ENCODE assay signal across 9 cellular contexts in the genomic region with DNA sequence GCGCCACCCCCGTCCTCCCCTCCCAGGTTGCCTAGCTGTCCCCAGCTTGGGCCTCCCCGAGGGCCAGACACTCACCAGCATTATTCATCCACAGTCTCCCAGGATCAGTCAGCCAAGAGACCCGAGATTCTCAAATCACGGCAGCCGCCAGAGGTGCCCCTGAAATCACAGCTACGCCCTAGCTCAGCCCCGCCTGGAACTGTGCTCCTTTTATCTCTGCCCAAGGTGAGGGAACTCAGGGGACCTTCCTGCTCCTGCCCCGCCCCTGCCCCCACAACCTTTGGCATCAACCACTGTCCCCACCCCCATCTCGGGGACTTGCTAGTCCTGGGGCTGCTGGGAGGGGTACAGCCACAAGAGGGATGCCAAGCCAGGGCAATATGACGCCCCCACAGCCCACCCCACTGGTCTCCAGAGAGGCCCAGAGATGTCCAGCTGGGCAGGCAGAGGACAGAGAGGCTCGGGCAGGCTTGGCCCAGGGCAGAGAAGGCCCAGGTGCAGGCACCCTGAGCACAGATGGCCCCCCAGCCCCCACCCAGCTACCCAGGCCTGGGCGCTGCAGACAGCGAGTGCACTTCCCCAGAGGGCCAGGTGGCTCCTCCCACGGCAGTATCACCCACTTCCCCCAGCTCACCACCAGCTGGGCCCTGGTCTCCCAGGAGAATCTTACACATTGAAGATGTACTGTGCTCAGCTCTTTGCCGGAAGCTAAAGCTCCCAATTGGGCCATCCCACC. TPM values are rescaled to one million over a fixed set of nuclear protein-coding genes. Genes with fewer than 3 reads are reported as not detected.
DNase-seq lines count a peak whose midpoint lies in the region; ATAC-seq and TF ChIP-seq lines count a peak whose summit lies in the region.
"Had no signal": no experiment of that assay in that cellular context is flagged by ENCODE, and none has a peak within 500 bp of the region (broad histone marks: within the 10 kb centered on the region; RNA-seq: fewer than 3 reads in every experiment).

Gene FUT7 (minus strand): TSS at position 185 of the 736 bp plus-strand sequence. CDS start 97 bp downstream, at position 88.

- DNase-seq in D341Med (ENCODE audit: low spot score): peak; percentile 61
- peak; percentile 34 for DNase-seq in activated T-cell treated with anti-CD3 and anti-CD28 coated beads, Interleukin-2, amount 50 U/mL, for 1 hour
- peak; percentile 71 for DNase-seq in naive B cell
- no peak for DNase-seq in Ammon's horn (ENCODE audit: low spot score)
- DNase-seq in DMS79 treated with DMSO at 0.1 percent for 48 hours (lab: John Stamatoyannopoulos, UW): no peak
- DNase-seq in HuH-7.5 (ENCODE audit: low spot score): no peak
- DNase-seq: NCI-H446, stomach had no signal

- no peaks in the 10 kb centered on the region for H3K9me2 ChIP-seq in Loucy (replicated peaks; ENCODE audit: low read depth, low read length)

- H3K9me3 Mint-ChIP-seq in naive B cell: no peaks in the 10 kb centered on the region

- peak; percentile 38 to 45 for ATAC-seq in naive B cell (ENCODE audit: low read depth in 2 of 2)

- H3K27ac Mint-ChIP-seq in naive B cell: peak within 1 kb of the TSS in 4 of 6 donors; percentile 55 to 93 (median 82)

- peak within 1 kb of the TSS; percentile 81 for H3K4me3 ChIP-seq in Loucy (ENCODE audit: low read length, poor library complexity, severe bottlenecking)

- H4K20me1 ChIP-seq in Loucy (ENCODE audit: insufficient read depth, low read length, poor library complexity, severe bottlenecking): peaks cover 2% of the 10 kb centered on the region

- peaks cover 54% of the 10 kb centered on the region for H3K4me1 ChIP-seq in Loucy (ENCODE audit: insufficient read depth, low read length, poor library complexity, severe bottlenecking)

- H3K4me1 Mint-ChIP-seq in naive B cell: peaks cover 45 to 63% (median 55%) of the 10 kb centered on the region in 3 donors

- H3K4me2 ChIP-seq in Loucy (ENCODE audit: low read depth, low read length, poor library complexity, severe bottlenecking): peak within 1 kb of the TSS; percentile 90

- H3K27me3 Mint-ChIP-seq in naive B cell: peaks cover 0 to 5% (median 0%) of the 10 kb centered on the region in 3 donors

- TF ChIP-seq CTCF in Loucy (conservative IDR thresholded peaks at IDR 0.05; ENCODE audit: low read length): no peak

- no peaks in the 10 kb centered on the region for H3K36me3 Mint-ChIP-seq in naive B cell

- H3F3A ChIP-seq in Loucy (ENCODE audit: low read depth): peaks cover 12% of the 10 kb centered on the region; the same call in 1 of the 2 replicates

- H3K27me3 ChIP-seq in Loucy (ENCODE audit: insufficient read depth, low read length, poor library complexity, severe bottlenecking): no peaks in the 10 kb centered on the region

- H3K4me3 Mint-ChIP-seq in naive B cell: peak within 1 kb of the TSS; percentile 80 to 92 (median 85)

- no peaks in the 10 kb centered on the region for H3K36me3 ChIP-seq in Loucy (ENCODE audit: insufficient read depth, low read length)
- H3K36me3 ChIP-seq: stomach had no signal

- H2AFZ ChIP-seq in Loucy (ENCODE audit: low read length): no peak within 1 kb of the TSS

- peak within 1 kb of the TSS; percentile 92 for H3K9ac ChIP-seq in Loucy (ENCODE audit: low read depth, low read length, poor library complexity, severe bottlenecking)

- no peaks in the 10 kb centered on the region for H3K9me3 ChIP-seq in Loucy (ENCODE audit: insufficient read depth, low read depth, low read length)
- H3K9me3 ChIP-seq: stomach had no signal

- peaks cover 4% of the 10 kb centered on the region; the same call in 1 of the 2 replicates for H3K79me2 ChIP-seq in Loucy (ENCODE audit: insufficient read depth, low read length)

RNA-seq across cellular contexts. Expression of gene FUT7, which starts in this region (rescaled TPM):
- polyA plus RNA-seq in naive B cell (ENCODE audit: low read depth in 6 of 6): 1 to 10 TPM in 5 of 6 donors, under 1 TPM in 1; 0.93 to 7.4 (median 2.9) TPM

Comparison
In these comparisons a context has a peak if more than half of its experiments do, and no peak if none do; other contexts are left out.
1. DNase-seq: peak in D341Med (single experiment), activated T-cell treated with anti-CD3 and anti-CD28 coated beads, Interleukin-2, amount 50 U/mL, for 1 hour (single experiment) and naive B cell (single experiment); none in Ammon's horn (single experiment), DMS79 treated with DMSO at 0.1 percent for 48 hours (single experiment) and HuH-7.5 (single experiment).